In the genomic region with DNA sequence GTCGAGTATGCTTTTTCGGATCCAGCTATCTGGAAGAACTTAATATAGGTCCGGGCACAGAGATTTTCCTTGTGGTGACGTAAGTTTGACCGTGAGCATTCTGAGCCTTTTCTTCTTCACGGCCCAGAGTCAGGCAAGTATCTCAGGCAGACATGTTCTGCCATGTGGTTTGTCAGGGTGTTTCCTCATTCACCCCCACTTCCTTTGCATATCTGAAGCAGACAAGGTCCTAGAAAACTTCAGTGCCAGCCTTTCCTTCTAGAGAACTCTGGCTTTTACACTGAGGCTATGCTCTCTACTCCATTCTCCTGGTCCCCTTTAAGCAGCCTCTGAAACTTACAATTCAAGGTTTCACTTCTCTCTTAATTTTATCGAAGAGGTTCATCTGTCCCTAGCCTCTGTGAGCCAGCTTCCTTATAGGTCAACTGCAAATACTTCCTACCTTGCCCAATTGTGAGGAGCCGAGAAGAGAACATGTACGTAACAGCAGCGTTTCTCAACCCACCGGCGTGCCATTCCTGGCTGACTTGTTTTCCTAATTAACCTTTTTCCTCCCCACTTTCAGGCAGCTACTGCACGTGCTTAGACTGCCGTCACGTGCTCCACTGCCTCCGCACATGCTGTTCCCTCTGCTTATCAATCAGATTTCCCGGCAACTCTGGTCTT, we compare ENCODE assay signal across 8 cellular contexts. TPM values are rescaled to one million over a fixed set of nuclear protein-coding genes. Genes with fewer than 3 reads are reported as not detected.
A peak's percentile ranks its signal among the peaks of the same experiment; 100 is the strongest.
DNase-seq lines count a peak whose midpoint lies in the region; ATAC-seq and TF ChIP-seq lines count a peak whose summit lies in the region.

No MANE protein-coding gene starts in this region.

- peaks cover 0 to 10% (median 0%) of the 10 kb centered on the region in 3 experiments for H3K36me3 ChIP-seq in naive thymus-derived CD4-positive, alpha-beta T cell (ENCODE audit: control insufficient read depth in 2 of 3, insufficient read depth in 3 of 3, low read length in 3 of 3)
- H3K36me3 ChIP-seq in Caco-2 (ENCODE audit: control insufficient read depth, insufficient read depth, low read length) = no peaks in the 10 kb centered on the region

- DNase-seq in NOMO-1 treated with DMSO at 0.1 percent for 48 hours (lab: John Stamatoyannopoulos, UW; ENCODE audit: unreplicated experiment) (peak; percentile 95), Caco-2 (no peak), NCI-H2081 (lab: John Stamatoyannopoulos, UW) (no peak), HCEC 1CT (no peak)
- peak in 6 of 9 donors; percentile 36 to 59 (median 48) for DNase-seq in naive thymus-derived CD4-positive, alpha-beta T cell
- no peak for DNase-seq in stimulated activated CD4-positive, alpha-beta T cell treated with anti-CD3 and anti-CD28 coated beads, Interleukin-2, amount 100 ng/mL, for 48 hours

- no peaks in the 10 kb centered on the region for H3K27me3 Mint-ChIP-seq in naive thymus-derived CD4-positive, alpha-beta T cell
- peaks cover 2% of the 10 kb centered on the region for H3K27me3 Mint-ChIP-seq in Caco-2 (ENCODE audit: insufficient read depth, unreplicated experiment)

- TF ChIP-seq CTCF in Caco-2 (IDR thresholded peaks at IDR 0.05; ENCODE audit: insufficient read depth in 1 of 2, low read depth in 1 of 2, low read length in 1 of 2, severe bottlenecking in 1 of 2, unreplicated experiment in 1 of 2) = no peak

- peak overlapping the region; percentile 46 for H3K27ac ChIP-seq in naive thymus-derived CD4-positive, alpha-beta T cell (ENCODE audit: low read depth, low read length)

- peaks cover 17 to 38% (median 25%) of the 10 kb centered on the region in 7 donors for H3K4me1 Mint-ChIP-seq in naive thymus-derived CD4-positive, alpha-beta T cell
- H3K4me1 Mint-ChIP-seq in Caco-2 (ENCODE audit: low read depth, unreplicated experiment) = peaks cover 12% of the 10 kb centered on the region

- CTCF ChIA-PET in naive thymus-derived CD4-positive, alpha-beta T cell (lab: Charles Lee) = no interaction called here
- CTCF ChIA-PET in Caco-2 (lab: Charles Lee) = no interaction called here

- H3K4me3 ChIP-seq in naive thymus-derived CD4-positive, alpha-beta T cell (ENCODE audit: low read length) = peak overlapping the region; percentile 46
- H3K4me3 ChIP-seq in Caco-2 (ENCODE audit: low read depth, low read length) = no peak overlapping the region

- H3K36me3 Mint-ChIP-seq in naive thymus-derived CD4-positive, alpha-beta T cell = peaks cover 16 to 44% (median 39%) of the 10 kb centered on the region in 5 donors
- H3K36me3 Mint-ChIP-seq in Caco-2 (ENCODE audit: insufficient read depth, unreplicated experiment) = no peaks in the 10 kb centered on the region

- H3K4me1 ChIP-seq in naive thymus-derived CD4-positive, alpha-beta T cell (ENCODE audit: control insufficient read depth in 2 of 2, insufficient read depth in 2 of 2, low read length in 2 of 2) = peaks cover 0 to 19% of the 10 kb centered on the region in 2 donors
- peaks cover 3% of the 10 kb centered on the region; the same call in 1 of the 2 replicates for H3K4me1 ChIP-seq in Caco-2

- peaks cover 0 to 9% (median 0%) of the 10 kb centered on the region in 11 donors for H3K9me3 Mint-ChIP-seq in naive thymus-derived CD4-positive, alpha-beta T cell
- H3K9me3 Mint-ChIP-seq in Caco-2 (ENCODE audit: unreplicated experiment) = no peaks in the 10 kb centered on the region

- peak; percentile 82 for ATAC-seq in GM18873 (IDR thresholded peaks at IDR 0.05; ENCODE audit: low FRiP score, unreplicated experiment)
- peak; percentile 94 for ATAC-seq in HG02759 (IDR thresholded peaks at IDR 0.05; ENCODE audit: unreplicated experiment)
- ATAC-seq in naive thymus-derived CD4-positive, alpha-beta T cell = peak; percentile 77

- H3K27ac Mint-ChIP-seq in naive thymus-derived CD4-positive, alpha-beta T cell = peak overlapping the region; percentile 90 to 98 (median 96)
- no peak overlapping the region for H3K27ac Mint-ChIP-seq in Caco-2 (ENCODE audit: unreplicated experiment)

- no TSS peak for BruUV-seq in Caco-2 (replicated peaks; lab: Mats Ljungman, UMichigan)

- no peaks in the 10 kb centered on the region for H3K9me3 ChIP-seq in naive thymus-derived CD4-positive, alpha-beta T cell (ENCODE audit: control insufficient read depth in 2 of 3, low read length in 3 of 3)
- no peaks in the 10 kb centered on the region for H3K9me3 ChIP-seq in Caco-2

- peak overlapping the region; percentile 81 to 90 (median 86) for H3K4me3 Mint-ChIP-seq in naive thymus-derived CD4-positive, alpha-beta T cell
- H3K4me3 Mint-ChIP-seq in Caco-2 (ENCODE audit: unreplicated experiment) = no peak overlapping the region

- POLR2A ChIA-PET in naive thymus-derived CD4-positive, alpha-beta T cell (lab: Charles Lee) = no interaction called here
- POLR2A ChIA-PET in Caco-2 (lab: Charles Lee) = no interaction called here

- intact Hi-C loops in naive thymus-derived CD4-positive, alpha-beta T cell (cut with micrococcal nuclease) = loop anchor here (2.0 to 5.0 kb wide), 5 partner anchors 46 to 471 kb away; a partner anchor contains a TSS
- intact Hi-C loops in Caco-2 (cut with micrococcal nuclease; ENCODE audit: unreplicated experiment) = no loop called here

- no peaks in the 10 kb centered on the region for H3K27me3 ChIP-seq in naive thymus-derived CD4-positive, alpha-beta T cell (ENCODE audit: control insufficient read depth in 2 of 2, insufficient read depth in 2 of 2, low read length in 2 of 2)
- no peaks in the 10 kb centered on the region for H3K27me3 ChIP-seq in Caco-2 (replicated peaks; ENCODE audit: control insufficient read depth, insufficient read depth, low read length)

RNA-seq across cellular contexts. Expression of a gene that starts 47.3 kb away (rescaled TPM):
- total RNA-seq in naive thymus-derived CD4-positive, alpha-beta T cell = 10 to 100 TPM; 24.3 to 47.0 (median 41.0) TPM
- 10 to 100 TPM; 51.1 to 70.4 TPM for polyA plus RNA-seq in naive thymus-derived CD4-positive, alpha-beta T cell
- 15.2 and 19.1 TPM in 2 replicates for total RNA-seq in Caco-2 (2022)

Comparison
In these comparisons a context has a peak if more than half of its experiments do, and no peak if none do; other contexts are left out.
1. DNase-seq: peak in NOMO-1 treated with DMSO at 0.1 percent for 48 hours (single experiment) and naive thymus-derived CD4-positive, alpha-beta T cell (6 of 9); none in Caco-2 (0 of 2), NCI-H2081 (0 of 2), HCEC 1CT (single experiment) and stimulated activated CD4-positive, alpha-beta T cell treated with anti-CD3 and anti-CD28 coated beads, Interleukin-2, amount 100 ng/mL, for 48 hours (0 of 2).
2. Peak in every context shown above with its lines, with median percentiles within 50 percentile points of each other: ATAC-seq.